ENCODE assay signal across 13 cellular contexts in the genomic region with DNA sequence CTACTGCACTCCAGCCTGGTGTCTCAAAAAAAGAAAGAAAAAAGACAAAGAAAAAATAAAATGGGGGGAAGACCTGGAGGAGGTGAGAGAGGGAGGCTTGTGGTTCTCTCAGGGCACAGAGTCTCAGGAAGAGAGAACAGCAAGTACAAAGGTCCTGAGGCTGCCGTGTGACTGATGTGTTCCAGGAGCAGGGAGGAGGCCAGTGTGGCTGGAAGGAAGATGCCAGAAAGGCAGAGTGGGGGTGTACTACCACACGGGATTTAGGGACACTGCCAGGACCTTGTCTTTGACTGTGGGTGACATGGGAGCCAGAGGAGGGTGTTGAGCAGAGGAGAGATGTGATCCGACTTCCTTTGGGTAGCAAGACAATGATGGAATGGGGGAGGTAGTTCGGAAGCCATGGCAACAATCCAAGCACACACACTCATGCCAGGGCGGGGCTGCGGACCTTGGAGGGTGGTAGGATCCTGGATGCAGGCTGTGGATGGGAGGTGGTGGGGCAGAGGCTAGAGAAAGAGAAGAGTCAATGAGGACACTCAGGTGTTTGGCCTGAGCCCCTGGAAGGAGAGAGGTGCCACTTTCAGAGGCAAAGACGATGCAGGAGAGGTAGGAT.
DNase-seq lines count a peak whose midpoint lies in the region; ATAC-seq lines count a peak whose summit lies in the region.
"Had no signal": no experiment of that assay in that cellular context is flagged by ENCODE, and none has a peak within 500 bp of the region (broad histone marks: within the 10 kb centered on the region; RNA-seq: fewer than 3 reads in every experiment).

No MANE protein-coding gene starts in this region.

- ATAC-seq in left colon (peak; percentile 6), HG03039 (IDR thresholded peaks at IDR 0.05; ENCODE audit: unreplicated experiment) (no peak), GM18517 (IDR thresholded peaks at IDR 0.05; ENCODE audit: unreplicated experiment) (no peak), GM19324 (IDR thresholded peaks at IDR 0.05; ENCODE audit: low FRiP score, unreplicated experiment) (no peak)

- intact Hi-C loops in left colon (cut with DNase I, micrococcal nuclease): loop anchor here in 1 of 2 donors (10.0 kb wide), 1 partner anchor 179 kb away; a partner anchor contains a TSS

- DNase-seq in DMS153 (lab: John Stamatoyannopoulos, UW) (peak; percentile 36), DMS153 treated with DMSO at 0.1 percent for 48 hours (lab: John Stamatoyannopoulos, UW; ENCODE audit: unreplicated experiment) (no peak), HT-29 (ENCODE audit: low spot score) (peak; percentile 80), SW480 (ENCODE audit: low spot score) (peak; percentile 53), left colon (no peak)
- DNase-seq: 8988T; activated B cell treated with CpG ODN at 0.5 μM for 24 hours; activated effector memory CD4-positive, alpha-beta T cell treated with anti-CD3 and anti-CD28 coated beads, Interleukin-2, amount 50 U/mL, for 16 hours; NCI-H774; transverse colon had no signal

Comparison
In these comparisons a context has a peak if more than half of its experiments do, and no peak if none do; other contexts are left out.
1. DNase-seq: peak in DMS153 (single experiment), HT-29 (single experiment) and SW480 (single experiment); none in DMS153 treated with DMSO at 0.1 percent for 48 hours (single experiment) and left colon (0 of 2).